ENCODE assay signal across 1 cellular context in genomic region chr4:47855350-47855749, GRCh38.
TF ChIP-seq lines count a peak whose summit lies in the region.

No MANE protein-coding gene starts in this region.

TF ChIP-seq in WTC11, 78 proteins besides CTCF, POLR2A, EP300 and RAD21 (continued from another document):
- TF ChIP-seq IRF1 (CRISPR knock-in tag; IDR thresholded peaks at IDR 0.05) (no peak), TEAD1 (CRISPR knock-in tag; IDR thresholded peaks at IDR 0.05) (no peak), GRHL2 (CRISPR knock-in tag; IDR thresholded peaks at IDR 0.05; ENCODE audit: insufficient replicate concordance, severe bottlenecking) (no peak), NFATC4 (CRISPR knock-in tag; IDR thresholded peaks at IDR 0.05) (no peak), ZBTB21 (CRISPR knock-in tag; IDR thresholded peaks at IDR 0.05; ENCODE audit: borderline replicate concordance) (no peak)
